ENCODE assay signal across 22 cellular contexts in the genomic region with DNA sequence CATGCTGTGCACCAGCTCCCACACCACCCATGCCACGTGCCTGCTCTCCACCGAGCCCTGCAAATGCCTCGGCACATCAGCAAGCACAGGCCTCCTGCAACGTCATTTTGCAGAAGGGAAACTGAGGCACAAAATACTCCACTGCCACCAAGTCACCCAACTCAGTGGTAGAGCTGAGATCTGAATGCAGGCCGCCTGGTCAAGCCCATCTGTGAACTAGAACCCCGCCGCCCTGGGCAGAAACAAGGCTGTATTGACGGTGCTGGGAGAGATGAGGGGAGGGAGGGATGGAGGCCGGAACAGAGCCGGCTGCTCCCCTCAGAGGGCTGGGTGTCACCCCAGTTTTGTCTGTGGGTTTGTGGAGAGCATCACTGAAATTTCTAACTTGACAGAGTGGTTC.
A peak's percentile ranks its signal among the peaks of the same experiment; 100 is the strongest.
DNase-seq lines count a peak whose midpoint lies in the region; ATAC-seq and TF ChIP-seq lines count a peak whose summit lies in the region.
"Had no signal": no experiment of that assay in that cellular context is flagged by ENCODE, and none has a peak within 500 bp of the region (broad histone marks: within the 10 kb centered on the region; RNA-seq: fewer than 3 reads in every experiment).

No MANE protein-coding gene starts in this region.

- H3K27ac Mint-ChIP-seq in natural killer cell treated with Interleukin-12 subunit alpha and Interleukin-12 subunit beta and Interleukin-15 and Interleukin-18, amount 100 ng/mL, for 72 hours, result no peak overlapping the region
- no peak overlapping the region for H3K27ac Mint-ChIP-seq in natural killer cell
- H3K27ac Mint-ChIP-seq: activated CD8-positive, alpha-beta T cell treated with anti-CD3 and anti-CD28 coated beads for 36 hours; dendritic cell treated with granulocyte-macrophage colony-stimulating factor and Interleukin-4, amounts not matched to agents 40 ng/mL and 50 ng/mL, for 4 days; immature natural killer cell; stimulated activated naive CD8-positive, alpha-beta T cell treated with anti-CD3 and anti-CD28 coated beads, Interleukin-15, Interleukin-2, amounts not matched to agents 100 ng/mL and 50 ng/mL, for 24 hours had no signal

- peaks cover 4 to 14% of the 10 kb centered on the region in 2 donors for H3K27me3 Mint-ChIP-seq in natural killer cell treated with Interleukin-12 subunit alpha and Interleukin-12 subunit beta and Interleukin-15 and Interleukin-18, amount 100 ng/mL, for 72 hours
- peaks cover 9 to 16% of the 10 kb centered on the region in 2 donors for H3K27me3 Mint-ChIP-seq in natural killer cell (ENCODE audit: low read depth in 2 of 2)
- H3K27me3 Mint-ChIP-seq: activated CD8-positive, alpha-beta T cell treated with anti-CD3 and anti-CD28 coated beads for 36 hours; dendritic cell treated with granulocyte-macrophage colony-stimulating factor and Interleukin-4, amounts not matched to agents 40 ng/mL and 50 ng/mL, for 4 days; stimulated activated naive CD8-positive, alpha-beta T cell treated with anti-CD3 and anti-CD28 coated beads, Interleukin-15, Interleukin-2, amounts not matched to agents 100 ng/mL and 50 ng/mL, for 24 hours had no signal

- H3K36me3 ChIP-seq in esophagus squamous epithelium, result no peaks in the 10 kb centered on the region
- no peaks in the 10 kb centered on the region for H3K36me3 ChIP-seq in ovary

- no peak for TF ChIP-seq EP300 in ovary (IDR thresholded peaks at IDR 0.05)

- H3K27ac ChIP-seq in esophagus squamous epithelium, result peak overlapping the region in 3 of 4 donors; percentile 72 to 88 (median 87)
- H3K27ac ChIP-seq in ovary, result no peak overlapping the region
- no peak overlapping the region for H3K27ac ChIP-seq in foreskin keratinocyte
- H3K27ac ChIP-seq: body of pancreas had no signal

- peaks cover 0 to 8% (median 0%) of the 10 kb centered on the region in 4 donors for H3K27me3 ChIP-seq in esophagus squamous epithelium
- no peaks in the 10 kb centered on the region for H3K27me3 ChIP-seq in ovary
- peaks cover 56% of the 10 kb centered on the region for H3K27me3 ChIP-seq in foreskin keratinocyte
- H3K27me3 ChIP-seq: body of pancreas had no signal

- H3K4me3 ChIP-seq in esophagus squamous epithelium (no peak overlapping the region), ovary (no peak overlapping the region)
- H3K4me3 ChIP-seq: body of pancreas, K562 had no signal

- DNase-seq in natural killer cell treated with Interleukin-12 subunit alpha and Interleukin-12 subunit beta and Interleukin-15 and Interleukin-18, amount 100 ng/mL, for 72 hours (ENCODE audit: low spot score), result peak; percentile 29
- no peak for DNase-seq in natural killer cell
- no peak for DNase-seq in esophagus squamous epithelium (lab: John Stamatoyannopoulos, UW)
- DNase-seq in ovary, result peak in 4 of 5 donors; percentile 13 to 31 (median 16)
- no peak for DNase-seq in foreskin keratinocyte
- no peak for DNase-seq in LoVo (ENCODE audit: low spot score)
- no peak for DNase-seq in epidermal melanocyte (ENCODE audit: insufficient read length, low spot score)
- DNase-seq: activated CD8-positive, alpha-beta T cell treated with anti-CD3 and anti-CD28 coated beads for 36 hours; activated T-cell treated with anti-CD3 and anti-CD28 coated beads, Interleukin-2, amount 50 U/mL, for 48 hours; DMS79 treated with DMSO at 0.1 percent for 48 hours; HCEC 1CT; immature natural killer cell; NCI-H1048; NCI-H524 treated with DMSO at 0.1 percent for 48 hours; nephron progenitor cell; SHP77 had no signal

- no peaks in the 10 kb centered on the region for H3K9me3 Mint-ChIP-seq in natural killer cell treated with Interleukin-12 subunit alpha and Interleukin-12 subunit beta and Interleukin-15 and Interleukin-18, amount 100 ng/mL, for 72 hours
- no peaks in the 10 kb centered on the region for H3K9me3 Mint-ChIP-seq in natural killer cell
- H3K9me3 Mint-ChIP-seq: activated CD8-positive, alpha-beta T cell treated with anti-CD3 and anti-CD28 coated beads for 36 hours; activated naive CD4-positive, alpha-beta T cell treated with anti-CD3 and anti-CD28 coated beads, Interleukin-2, amount 50 U/mL, for 72 hours; dendritic cell treated with granulocyte-macrophage colony-stimulating factor and Interleukin-4, amounts not matched to agents 40 ng/mL and 50 ng/mL, for 4 days; immature natural killer cell; stimulated activated naive CD8-positive, alpha-beta T cell treated with anti-CD3 and anti-CD28 coated beads, Interleukin-15, Interleukin-2, amounts not matched to agents 100 ng/mL and 50 ng/mL, for 24 hours had no signal

- peaks cover 6 to 66% (median 37%) of the 10 kb centered on the region in 3 donors for H3K4me1 ChIP-seq in esophagus squamous epithelium
- peaks cover 14% of the 10 kb centered on the region for H3K4me1 ChIP-seq in ovary (ENCODE audit: insufficient read depth)
- H3K4me1 ChIP-seq in foreskin keratinocyte, result no peaks in the 10 kb centered on the region

- H3K4me3 Mint-ChIP-seq in natural killer cell treated with Interleukin-12 subunit alpha and Interleukin-12 subunit beta and Interleukin-15 and Interleukin-18, amount 100 ng/mL, for 72 hours, result no peak overlapping the region
- H3K4me3 Mint-ChIP-seq in natural killer cell, result no peak overlapping the region
- H3K4me3 Mint-ChIP-seq: activated CD8-positive, alpha-beta T cell treated with anti-CD3 and anti-CD28 coated beads for 36 hours; dendritic cell treated with granulocyte-macrophage colony-stimulating factor and Interleukin-4, amounts not matched to agents 40 ng/mL and 50 ng/mL, for 4 days; immature natural killer cell; stimulated activated naive CD8-positive, alpha-beta T cell treated with anti-CD3 and anti-CD28 coated beads, Interleukin-15, Interleukin-2, amounts not matched to agents 100 ng/mL and 50 ng/mL, for 24 hours had no signal

- TF ChIP-seq CTCF in natural killer cell (IDR thresholded peaks at IDR 0.05), result no peak
- TF ChIP-seq CTCF in esophagus squamous epithelium (IDR thresholded peaks at IDR 0.05), result no peak
- TF ChIP-seq CTCF in ovary (IDR thresholded peaks at IDR 0.05), result no peak
- TF ChIP-seq CTCF in foreskin keratinocyte (conservative IDR thresholded peaks at IDR 0.05), result no peak

- no peaks in the 10 kb centered on the region for H3K36me3 Mint-ChIP-seq in natural killer cell treated with Interleukin-12 subunit alpha and Interleukin-12 subunit beta and Interleukin-15 and Interleukin-18, amount 100 ng/mL, for 72 hours
- H3K36me3 Mint-ChIP-seq in natural killer cell, result no peaks in the 10 kb centered on the region
- H3K36me3 Mint-ChIP-seq: activated naive CD4-positive, alpha-beta T cell treated with anti-CD3 and anti-CD28 coated beads, Interleukin-2, amount 50 U/mL, for 72 hours; immature natural killer cell had no signal

- no peak for ATAC-seq in natural killer cell treated with Interleukin-12 subunit alpha and Interleukin-12 subunit beta and Interleukin-15 and Interleukin-18, amount 100 ng/mL, for 72 hours
- ATAC-seq in natural killer cell, result no peak
- ATAC-seq in foreskin keratinocyte, result no peak
- ATAC-seq in HG03521 (IDR thresholded peaks at IDR 0.05; ENCODE audit: unreplicated experiment), result no peak
- ATAC-seq: activated CD8-positive, alpha-beta T cell treated with anti-CD3 and anti-CD28 coated beads for 36 hours; activated naive CD4-positive, alpha-beta T cell treated with anti-CD3 and anti-CD28 coated beads, Interleukin-2, amount 50 U/mL, for 72 hours; body of pancreas; K562 had no signal

- no peaks in the 10 kb centered on the region for H3K9me3 ChIP-seq in esophagus squamous epithelium
- no peaks in the 10 kb centered on the region for H3K9me3 ChIP-seq in ovary
- H3K9me3 ChIP-seq: body of pancreas had no signal

- peaks cover 4 to 7% of the 10 kb centered on the region in 2 donors for H3K4me1 Mint-ChIP-seq in natural killer cell treated with Interleukin-12 subunit alpha and Interleukin-12 subunit beta and Interleukin-15 and Interleukin-18, amount 100 ng/mL, for 72 hours (ENCODE audit: low read depth in 2 of 2)
- H3K4me1 Mint-ChIP-seq in natural killer cell, result peaks cover 2 to 8% of the 10 kb centered on the region in 2 donors

- intact Hi-C loops in natural killer cell (cut with micrococcal nuclease), result no loop called here
- intact Hi-C loops in esophagus squamous epithelium (cut with DNase I), result no loop called here
- intact Hi-C loops in ovary (cut with DNase I), result no loop called here

- TF ChIP-seq POLR2A in esophagus squamous epithelium (IDR thresholded peaks at IDR 0.05), result no peak
- TF ChIP-seq POLR2A in ovary (IDR thresholded peaks at IDR 0.05), result no peak

- WGBS in esophagus squamous epithelium, 2 donors, result 86 to 98% methylated on average over 5 to 7 of the region's 10 CpGs
- 91 to 93% (median 92%) methylated on average over 10 of the region's 10 CpGs for WGBS in ovary, 3 donors

Comparison
In these comparisons a context has a peak if more than half of its experiments do, and no peak if none do; other contexts are left out.
1. DNase-seq: peak in natural killer cell treated with Interleukin-12 subunit alpha and Interleukin-12 subunit beta and Interleukin-15 and Interleukin-18, amount 100 ng/mL, for 72 hours (single experiment) and ovary (4 of 5); none in natural killer cell (single experiment), esophagus squamous epithelium (single experiment), foreskin keratinocyte (0 of 2), LoVo (single experiment) and epidermal melanocyte (single experiment).
2. H3K27ac ChIP-seq: peak in esophagus squamous epithelium (3 of 4); none in ovary (0 of 2) and foreskin keratinocyte (single experiment).